ENCODE assay signal across 1 cellular context in the genomic region with DNA sequence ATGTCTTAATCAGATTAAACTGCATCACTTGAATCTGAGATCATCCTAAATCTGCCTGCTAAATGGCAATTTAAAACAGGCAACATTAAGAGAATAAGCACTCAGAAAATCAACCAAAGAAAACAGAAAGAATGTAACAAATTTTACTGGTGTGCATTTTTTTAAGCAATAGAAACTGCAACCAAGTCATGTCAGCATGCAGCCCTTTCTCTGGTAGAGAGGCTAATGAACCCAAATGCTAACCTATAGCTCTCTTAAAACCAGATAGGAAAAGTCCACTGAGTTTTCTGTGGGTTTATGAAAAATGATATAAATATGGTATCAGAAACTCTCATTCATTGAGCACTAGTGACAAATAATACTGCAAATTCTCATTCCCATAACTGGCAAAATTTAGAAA.
TF ChIP-seq lines count a peak whose summit lies in the region.

No MANE protein-coding gene starts in this region.

TF ChIP-seq in GM12878, 131 proteins besides CTCF, POLR2A, EP300 and RAD21 (continued from another document):
- TF ChIP-seq POU2F2 (IDR thresholded peaks at IDR 0.05; ENCODE audit: borderline replicate concordance, low read depth, low read length) (no peak), KAT2A (conservative IDR thresholded peaks at IDR 0.05; ENCODE audit: control insufficient read depth, low read depth, low read length) (no peak), NFIC (IDR thresholded peaks at IDR 0.05; ENCODE audit: low read depth, low read length) (no peak)
